ENCODE assay signal across 11 cellular contexts in the genomic region with DNA sequence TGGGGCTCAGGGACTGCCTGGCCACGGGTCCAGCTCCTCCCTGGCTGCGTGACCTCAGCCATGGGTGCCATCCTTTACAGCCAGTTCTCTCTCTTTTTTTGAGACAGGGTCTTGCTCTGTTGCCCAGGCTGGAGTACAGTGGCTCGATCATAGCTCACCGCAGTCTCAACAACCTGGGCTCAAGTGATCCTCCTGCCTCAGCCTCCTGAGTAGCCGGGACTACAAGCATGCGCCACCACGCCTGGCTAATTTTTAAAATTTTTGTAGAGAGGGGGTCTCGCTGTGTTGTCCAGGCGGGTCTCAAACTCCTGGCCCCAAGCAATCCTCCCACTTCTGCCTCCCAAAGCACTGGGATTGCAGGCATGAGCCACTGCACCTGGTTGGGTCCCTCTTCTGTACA.
"Had no signal": no experiment of that assay in that cellular context is flagged by ENCODE, and none has a peak within 500 bp of the region (broad histone marks: within the 10 kb centered on the region; RNA-seq: fewer than 3 reads in every experiment).

No MANE protein-coding gene starts in this region.

- H3K4me2 ChIP-seq: GM23338 had no signal

- H2AFZ ChIP-seq: GM23248, GM23338 had no signal

- FAIRE-seq: H1, H54 had no signal

- H3K9ac ChIP-seq: GM23248 had no signal

- H3K4me3 ChIP-seq: GM23248, GM23338, HAP-1 had no signal

- H3K9me3 Mint-ChIP-seq: GM23338, H9, HFFc6 had no signal

- DNase-seq: GM23248, GOT3, H7, H9, HCEC 1CT, HFFc6 had no signal

- ATAC-seq: GM23338, HCT116 had no signal

- H3K9me3 ChIP-seq: HAP-1 had no signal

- H3K27ac ChIP-seq: GM23248 had no signal

- H3K4me1 ChIP-seq: HAP-1 had no signal

- H3K27ac Mint-ChIP-seq: GM23338, HFFc6 had no signal

- H3K4me3 Mint-ChIP-seq: GM23338, H9, HFFc6 had no signal

- H3K4me1 Mint-ChIP-seq: GM23338, H9 had no signal
